ENCODE assay signal across 8 cellular contexts in genomic region chr7:5015936-5016335, GRCh38. TPM values are rescaled to one million over a fixed set of nuclear protein-coding genes. Genes with fewer than 3 reads are reported as not detected.
"Had no signal": no experiment of that assay in that cellular context is flagged by ENCODE, and none has a peak within 500 bp of the region (broad histone marks: within the 10 kb centered on the region; RNA-seq: fewer than 3 reads in every experiment).

No MANE protein-coding gene starts in this region.

RNA-seq across cellular contexts. Expression of gene MMD2, which starts 56.9 kb away (rescaled TPM):
- total RNA-seq: HepG2, HT1080, IMR-90, PC-9, Peyer's patch, Right ventricle myocardium inferior, RPMI7951, SJCRH30 had no signal
- polyA plus RNA-seq: HepG2, IMR-90 had no signal
